ENCODE assay signal across 14 cellular contexts in genomic region chr19:11460207-11460606, GRCh38. TPM values are rescaled to one million over a fixed set of nuclear protein-coding genes. Genes with fewer than 3 reads are reported as not detected.
A peak's percentile ranks its signal among the peaks of the same experiment; 100 is the strongest.
DNase-seq lines count a peak whose midpoint lies in the region; ATAC-seq and TF ChIP-seq lines count a peak whose summit lies in the region.
"Had no signal": no experiment of that assay in that cellular context is flagged by ENCODE, and none has a peak within 500 bp of the region (broad histone marks: within the 10 kb centered on the region; RNA-seq: fewer than 3 reads in every experiment).

No MANE protein-coding gene starts in this region.

- H3K27ac Mint-ChIP-seq in immature natural killer cell, result peak overlapping the region in 1 of 6 donors; percentile 33
- H3K27ac Mint-ChIP-seq: CD8-positive, alpha-beta memory T cell had no signal

- peaks cover 6% of the 10 kb centered on the region for H3K4me1 ChIP-seq in A673 (ENCODE audit: insufficient read depth, low read length, poor library complexity, severe bottlenecking)
- no peaks in the 10 kb centered on the region for H3K4me1 ChIP-seq in OCI-LY7 (ENCODE audit: insufficient read depth, low read length, poor library complexity, severe bottlenecking)
- H3K4me1 ChIP-seq in Peyer's patch, result no peaks in the 10 kb centered on the region

- H3K4me3 ChIP-seq in A673 (ENCODE audit: low read depth, low read length, poor library complexity, severe bottlenecking) (no peak overlapping the region), OCI-LY7 (ENCODE audit: low read depth, low read length, poor library complexity, severe bottlenecking) (no peak overlapping the region), fibroblast of mammary gland (ENCODE audit: control insufficient read depth, low read depth, low read length) (no peak overlapping the region), Peyer's patch (no peak overlapping the region)

- H3K9me3 ChIP-seq in A673 (ENCODE audit: low read depth, low read length, poor library complexity, severe bottlenecking) (no peaks in the 10 kb centered on the region), OCI-LY7 (ENCODE audit: low read length) (no peaks in the 10 kb centered on the region), Peyer's patch (no peaks in the 10 kb centered on the region)

- H3K27me3 Mint-ChIP-seq in immature natural killer cell (ENCODE audit: low read depth in 3 of 3), result peaks cover 0 to 7% (median 0%) of the 10 kb centered on the region in 3 donors

- no peak for TF ChIP-seq POLR2A in Peyer's patch (IDR thresholded peaks at IDR 0.05)

- POLR2A ChIA-PET in A673 (lab: Charles Lee; ENCODE audit: low non-redundant PET), result no interaction called here
- POLR2A ChIA-PET in OCI-LY7 (lab: Charles Lee), result no interaction called here

- no peak overlapping the region for H3K4me2 ChIP-seq in OCI-LY7 (ENCODE audit: low read length)

- CTCF ChIA-PET in A673 (lab: Charles Lee), result no interaction called here
- CTCF ChIA-PET in OCI-LY7 (lab: Charles Lee; ENCODE audit: unreplicated experiment), result no interaction called here

- no peaks in the 10 kb centered on the region for H3K79me2 ChIP-seq in OCI-LY7 (ENCODE audit: insufficient read depth, low read depth, low read length)

- H3K9me2 ChIP-seq in OCI-LY7 (ENCODE audit: insufficient read depth, low read length), result no peaks in the 10 kb centered on the region

- H3K27me3 ChIP-seq in A673 (replicated peaks; ENCODE audit: insufficient read depth, low read depth, low read length, poor library complexity), result no peaks in the 10 kb centered on the region
- no peaks in the 10 kb centered on the region for H3K27me3 ChIP-seq in Peyer's patch

- BruUV-seq in A673 (replicated peaks; lab: Mats Ljungman, UMichigan), result no TSS peak
- no TSS peak for BruUV-seq in OCI-LY7 (replicated peaks; lab: Mats Ljungman, UMichigan)

- H3K4me1 Mint-ChIP-seq in immature natural killer cell, result no peaks in the 10 kb centered on the region

- H4K20me1 ChIP-seq in OCI-LY7 (ENCODE audit: insufficient read depth, low read length), result no peaks in the 10 kb centered on the region

- H3K36me3 ChIP-seq in A673 (ENCODE audit: insufficient read depth, low read length, poor library complexity, severe bottlenecking), result no peaks in the 10 kb centered on the region
- H3K36me3 ChIP-seq in OCI-LY7 (ENCODE audit: insufficient read depth, low read length), result no peaks in the 10 kb centered on the region
- no peaks in the 10 kb centered on the region for H3K36me3 ChIP-seq in Peyer's patch

- no peaks in the 10 kb centered on the region for H3K9me3 Mint-ChIP-seq in immature natural killer cell
- H3K9me3 Mint-ChIP-seq: CD8-positive, alpha-beta memory T cell had no signal

- intact Hi-C loops in A673 (cut with micrococcal nuclease; ENCODE audit: unreplicated experiment), result no loop called here
- intact Hi-C loops in OCI-LY7 (cut with micrococcal nuclease; ENCODE audit: unreplicated experiment), result no loop called here

- H3K4me3 Mint-ChIP-seq in immature natural killer cell, result no peak overlapping the region
- H3K4me3 Mint-ChIP-seq: CD8-positive, alpha-beta memory T cell had no signal

- ATAC-seq in GM21723 (IDR thresholded peaks at IDR 0.05; ENCODE audit: unreplicated experiment), result no peak
- ATAC-seq: left lobe of liver had no signal

- peak; percentile 43 for TF ChIP-seq CTCF in A673 (conservative IDR thresholded peaks at IDR 0.05; ENCODE audit: low read depth, low read length)
- peak; percentile 16 for TF ChIP-seq CTCF in GM10266 (IDR thresholded peaks at IDR 0.05; ENCODE audit: control insufficient read depth, insufficient read depth, low read depth, missing control alignments)
- TF ChIP-seq CTCF in OCI-LY7 (conservative IDR thresholded peaks at IDR 0.05; ENCODE audit: low read length), result peak; percentile 54
- peak; percentile 24 for TF ChIP-seq CTCF in fibroblast of mammary gland (conservative IDR thresholded peaks at IDR 0.05; ENCODE audit: control insufficient read depth, insufficient read depth, low read depth, low read length)
- peak in 1 of 6 experiments; percentile 15 for TF ChIP-seq CTCF in Peyer's patch (IDR thresholded peaks at IDR 0.05)

- H3K27ac ChIP-seq in A673 (ENCODE audit: low read depth, low read length, poor library complexity, severe bottlenecking), result no peak overlapping the region
- H3K27ac ChIP-seq in OCI-LY7 (ENCODE audit: low read depth, low read length, poor library complexity, severe bottlenecking), result no peak overlapping the region
- no peak overlapping the region for H3K27ac ChIP-seq in Peyer's patch

- H3K36me3 Mint-ChIP-seq in immature natural killer cell, result no peaks in the 10 kb centered on the region
- H3K36me3 Mint-ChIP-seq: CD8-positive, alpha-beta memory T cell had no signal

- no peak overlapping the region for H2AFZ ChIP-seq in OCI-LY7 (ENCODE audit: low read length)

- DNase-seq in A673 (ENCODE audit: low spot score) (no peak), GM10266 (ENCODE audit: extremely low spot score) (no peak), OCI-LY7 (ENCODE audit: low spot score) (no peak), fibroblast of mammary gland (ENCODE audit: low read depth) (no peak), immature natural killer cell (no peak), NCI-H748 treated with DMSO at 0.1 percent for 48 hours (lab: John Stamatoyannopoulos, UW) (no peak), Peyer's patch (no peak)
- DNase-seq: activated T-cell treated with anti-CD3 and anti-CD28 coated beads, Interleukin-2, amount 50 U/mL, for 1 hour; CD8-positive, alpha-beta memory T cell; NCI-H187 treated with DMSO at 0.1 percent for 48 hours; T1000 had no signal

RNA-seq across cellular contexts. Expression of gene ELAVL3, which starts 20.6 kb away (rescaled TPM):
- total RNA-seq in A673 (2021) (5.3 TPM in 2 replicates), OCI-LY7 (2022) (0.30 TPM in 1 of 2 replicates, not detected in the other), Peyer's patch (under 1 TPM in 1 of 4 donors, not detected in 3; 0.95 TPM)
- 0.95 TPM in 1 of 2 replicates, not detected in the other for total RNA-seq in OCI-LY7 (2014; rRNA removed; shearing (Covaris generic))
- not detected for polyA plus RNA-seq in immature natural killer cell
- total RNA-seq: CD8-positive, alpha-beta memory T cell; left lobe of liver; pulmonary artery endothelial cell had no signal
- polyA plus RNA-seq: CD8-positive, alpha-beta memory T cell had no signal

RNA-seq across cellular contexts. Expression of gene PRKCSH, which starts 24.8 kb away (rescaled TPM):
- 456 and 468 TPM in 2 replicates for total RNA-seq in A673 (2021)
- 61.8 and 95.6 TPM in 2 replicates for total RNA-seq in OCI-LY7 (2014; rRNA removed; shearing (Covaris generic))
- 271 and 297 TPM in 2 replicates for total RNA-seq in OCI-LY7 (2022)
- 10 to 100 TPM; 13.7 to 75.6 (median 28.4) TPM for polyA plus RNA-seq in immature natural killer cell
- total RNA-seq in Peyer's patch, result 100 to 1,000 TPM; 161 to 239 (median 194) TPM

RNA-seq across cellular contexts. Expression of gene ODAD3, which starts 25.3 kb away (rescaled TPM):
- total RNA-seq in A673 (2021) (0.39 and 1.4 TPM in 2 replicates), OCI-LY7 (2022) (0.79 and 1.2 TPM in 2 replicates), Peyer's patch (1 to 10 TPM in 1 of 4 donors, not detected in 3; 1.5 TPM)
- total RNA-seq in OCI-LY7 (2014; rRNA removed; shearing (Covaris generic)), result 0.28 and 0.57 TPM in 2 replicates
- not detected for polyA plus RNA-seq in immature natural killer cell
- polyA plus RNA-seq: CD8-positive, alpha-beta memory T cell had no signal

RNA-seq across cellular contexts. Expression of gene RGL3, which starts 41.1 kb away (rescaled TPM):
- 0.28 TPM in 1 of 2 replicates, not detected in the other for total RNA-seq in A673 (2021)
- total RNA-seq in OCI-LY7 (2014; rRNA removed; shearing (Covaris generic)), result 0.41 TPM in 1 of 2 replicates, not detected in the other
- 0.49 and 0.61 TPM in 2 replicates for total RNA-seq in OCI-LY7 (2022)
- polyA plus RNA-seq in immature natural killer cell, result not detected
- 10 to 100 TPM in 1 of 4 donors, 1 to 10 TPM in 3; 2.5 to 51.2 (median 6.3) TPM for total RNA-seq in Peyer's patch
- total RNA-seq: CD8-positive, alpha-beta memory T cell had no signal
- polyA plus RNA-seq: CD8-positive, alpha-beta memory T cell had no signal

RNA-seq across cellular contexts. Expression of gene ZNF653, which starts 45.4 kb away (rescaled TPM):
- total RNA-seq in A673 (2021), result 15.9 and 16.4 TPM in 2 replicates
- total RNA-seq in OCI-LY7 (2014; rRNA removed; shearing (Covaris generic)), result 12.3 and 14.1 TPM in 2 replicates
- total RNA-seq in OCI-LY7 (2022), result 17.9 and 21.5 TPM in 2 replicates
- 1 to 10 TPM in 2 of 3 donors, under 1 TPM in 1; 0.78 to 3.3 (median 1.1) TPM for polyA plus RNA-seq in immature natural killer cell
- total RNA-seq in Peyer's patch, result 10 to 100 TPM in 3 of 4 donors, 1 to 10 TPM in 1; 8.6 to 33.7 (median 23.3) TPM
